In genomic region chr11:112844530-112844929, GRCh38 we compare ENCODE assay signal across 21 cellular contexts.
DNase-seq lines count a peak whose midpoint lies in the region; ATAC-seq lines count a peak whose summit lies in the region.
"Had no signal": no experiment of that assay in that cellular context is flagged by ENCODE, and none has a peak within 500 bp of the region (broad histone marks: within the 10 kb centered on the region; RNA-seq: fewer than 3 reads in every experiment).

No MANE protein-coding gene starts in this region.

- H3K27ac Mint-ChIP-seq in CD4-positive, alpha-beta memory T cell, result no peak overlapping the region
- H3K27ac Mint-ChIP-seq: activated T-helper 2 cell treated with anti-CD3 and anti-CD28 coated beads, Interferon-gamma antibody, Interleukin-2, Interleukin-4, amounts not matched to agents 10 μg/mL and 5 μg/mL and 100 μg/mL, durations not matched to agents 14 hours and 24 hours and 36 hours; endodermal cell; natural killer cell; T-helper 17 cell had no signal

- no peak overlapping the region for H3K4me3 ChIP-seq in CD4-positive, alpha-beta memory T cell (ENCODE audit: low read length in 2 of 2)
- H3K4me3 ChIP-seq: lower lobe of right lung, right lobe of liver, stomach, vagina had no signal

- H3K4me1 Mint-ChIP-seq in CD4-positive, alpha-beta memory T cell, result no peaks in the 10 kb centered on the region
- H3K4me1 Mint-ChIP-seq: CD8-positive, alpha-beta memory T cell; endodermal cell; T-helper 17 cell had no signal

- no peak overlapping the region for H3K4me3 Mint-ChIP-seq in CD4-positive, alpha-beta memory T cell
- H3K4me3 Mint-ChIP-seq: CD8-positive, alpha-beta memory T cell; endodermal cell; natural killer cell; T-helper 17 cell had no signal

- CTCF ChIA-PET in CD4-positive, alpha-beta memory T cell (lab: Charles Lee; ENCODE audit: partially characterized antibody), result no interaction called here

- H3K4me1 ChIP-seq in CD4-positive, alpha-beta memory T cell (ENCODE audit: insufficient read depth, low read length), result no peaks in the 10 kb centered on the region
- H3K4me1 ChIP-seq: lower lobe of right lung, right lobe of liver, stomach, vagina had no signal

- no peaks in the 10 kb centered on the region for H3K36me3 ChIP-seq in CD4-positive, alpha-beta memory T cell (ENCODE audit: insufficient read depth, low read length)
- H3K36me3 ChIP-seq: lower lobe of right lung, right lobe of liver, stomach, vagina had no signal

- ATAC-seq in HG03460 (IDR thresholded peaks at IDR 0.05; ENCODE audit: unreplicated experiment), result no peak
- ATAC-seq: HepG2, lower lobe of right lung, natural killer cell, right lobe of liver, T-helper 17 cell had no signal

- intact Hi-C loops in CD4-positive, alpha-beta memory T cell (cut with micrococcal nuclease), result no loop called here

- POLR2A ChIA-PET in CD4-positive, alpha-beta memory T cell (lab: Charles Lee; ENCODE audit: partially characterized antibody), result no interaction called here

- H3K36me3 Mint-ChIP-seq in CD4-positive, alpha-beta memory T cell, result no peaks in the 10 kb centered on the region
- H3K36me3 Mint-ChIP-seq: CD8-positive, alpha-beta memory T cell; natural killer cell had no signal

- DNase-seq in COLO829 (ENCODE audit: low spot score), result peak; percentile 34
- peak; percentile 20 for DNase-seq in cerebellum (ENCODE audit: low spot score)
- DNase-seq in hippocampal formation (lab: John Stamatoyannopoulos, UW), result peak; percentile 91 to 92
- DNase-seq in pons (ENCODE audit: low spot score), result peak; percentile 98
- DNase-seq in activated CD4-positive, alpha-beta T cell treated with anti-CD3 and anti-CD28 coated beads, Interleukin-2, amount 50 U/mL, for 1 hour, result no peak
- no peak for DNase-seq in HT-29 (ENCODE audit: low spot score)
- no peak for DNase-seq in CD4-positive, alpha-beta memory T cell
- DNase-seq: CD8-positive, alpha-beta memory T cell; endodermal cell; lower lobe of right lung; natural killer cell; NCI-H1694; NCI-H345; right lobe of liver; stimulated activated CD4-positive, alpha-beta T cell treated with anti-CD3 and anti-CD28 coated beads, Interleukin-1b, Interleukin-23, amount 100 ng/mL, for 48 hours; stomach; T-helper 17 cell had no signal

- no peaks in the 10 kb centered on the region for H3K9me3 ChIP-seq in CD4-positive, alpha-beta memory T cell (ENCODE audit: control insufficient read depth in 1 of 2, low read length in 2 of 2)
- H3K9me3 ChIP-seq: lower lobe of right lung, right lobe of liver, stomach, vagina had no signal

- no peak overlapping the region for H3K27ac ChIP-seq in CD4-positive, alpha-beta memory T cell (ENCODE audit: low read depth, low read length)
- H3K27ac ChIP-seq: lower lobe of right lung, right lobe of liver, stomach, vagina had no signal

- H3K27me3 ChIP-seq in CD4-positive, alpha-beta memory T cell (ENCODE audit: insufficient read depth, low read length), result no peaks in the 10 kb centered on the region
- H3K27me3 ChIP-seq: right lobe of liver, stomach, vagina had no signal

- no peaks in the 10 kb centered on the region for H3K27me3 Mint-ChIP-seq in CD4-positive, alpha-beta memory T cell

- H3K9me3 Mint-ChIP-seq in CD4-positive, alpha-beta memory T cell, result peaks cover 0 to 2% (median 0%) of the 10 kb centered on the region in 8 donors
- H3K9me3 Mint-ChIP-seq: activated T-helper 2 cell treated with anti-CD3 and anti-CD28 coated beads, Interferon-gamma antibody, Interleukin-2, Interleukin-4, amounts not matched to agents 10 μg/mL and 5 μg/mL and 100 μg/mL, durations not matched to agents 14 hours and 24 hours and 36 hours; endodermal cell had no signal

Comparison
In these comparisons a context has a peak if more than half of its experiments do, and no peak if none do; other contexts are left out.
1. DNase-seq: peak in COLO829 (single experiment), cerebellum (single experiment), hippocampal formation (2 of 2) and pons (single experiment); none in activated CD4-positive, alpha-beta T cell treated with anti-CD3 and anti-CD28 coated beads, Interleukin-2, amount 50 U/mL, for 1 hour (single experiment), HT-29 (single experiment) and CD4-positive, alpha-beta memory T cell (0 of 5).